ENCODE assay signal across 15 cellular contexts in the genomic region with DNA sequence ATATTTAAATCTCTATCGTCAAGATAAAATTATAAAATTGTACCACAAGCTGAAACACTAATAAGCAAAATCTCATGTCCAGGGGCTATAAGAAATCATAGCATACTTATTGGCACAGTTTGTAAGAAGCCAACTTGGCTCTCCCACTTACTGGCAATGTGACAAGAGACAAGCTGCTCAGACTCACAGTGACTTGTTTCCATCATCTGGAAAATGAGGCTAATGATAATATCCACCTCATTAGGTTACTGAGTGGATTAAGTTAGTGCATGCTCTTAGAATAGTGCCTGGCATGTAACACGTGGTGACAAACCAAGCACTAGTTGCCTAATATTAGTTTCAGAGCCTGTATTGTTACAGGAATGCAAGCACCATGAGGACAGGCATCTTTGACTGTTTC.
DNase-seq lines count a peak whose midpoint lies in the region; ATAC-seq, FAIRE-seq and TF ChIP-seq lines count a peak whose summit lies in the region.
"Had no signal": no experiment of that assay in that cellular context is flagged by ENCODE, and none has a peak within 500 bp of the region (broad histone marks: within the 10 kb centered on the region; RNA-seq: fewer than 3 reads in every experiment).

No MANE protein-coding gene starts in this region.

- TF ChIP-seq EP300 in HepG2 (IDR thresholded peaks at IDR 0.05; ENCODE audit: low read depth in 2 of 2, low read length in 2 of 2), result no peak
- no peak for TF ChIP-seq EP300 in HepG2 (CRISPR knock-in tag; IDR thresholded peaks at IDR 0.05; ENCODE audit: borderline replicate concordance)

- H3K79me2 ChIP-seq in HepG2 (ENCODE audit: insufficient read depth, low read length), result no peaks in the 10 kb centered on the region

- no peaks in the 10 kb centered on the region for H3K9me3 ChIP-seq in HepG2 (ENCODE audit: low read length)
- no peaks in the 10 kb centered on the region for H3K9me3 ChIP-seq in right lobe of liver
- no peaks in the 10 kb centered on the region for H3K9me3 ChIP-seq in body of pancreas
- H3K9me3 ChIP-seq: BE2C had no signal

- TF ChIP-seq CTCF in HepG2 (CRISPR knock-in tag; IDR thresholded peaks at IDR 0.05), result no peak
- no peak for TF ChIP-seq CTCF in right lobe of liver (IDR thresholded peaks at IDR 0.05)
- no peak for TF ChIP-seq CTCF in body of pancreas (IDR thresholded peaks at IDR 0.05)
- TF ChIP-seq CTCF in nephron progenitor cell (IDR thresholded peaks at IDR 0.05), result no peak

- no peak for DNase-seq in HepG2 (ENCODE audit: low spot score)
- DNase-seq in right lobe of liver, result no peak
- peak; percentile 65 to 85 (median 79) for DNase-seq in body of pancreas
- no peak for DNase-seq in nephron progenitor cell
- DNase-seq in DMS153 treated with DMSO at 0.1 percent for 48 hours (lab: John Stamatoyannopoulos, UW; ENCODE audit: unreplicated experiment), result no peak
- no peak for DNase-seq in cerebellar nuclear complex (lab: John Stamatoyannopoulos, UW)
- DNase-seq in GF-D8 (lab: John Stamatoyannopoulos, UW), result no peak
- DNase-seq: BE2C; CD4-positive, alpha-beta memory T cell; DMS79 treated with DMSO at 0.1 percent for 48 hours; EL; H9 had no signal

- in situ Hi-C loops in HepG2 (cut with HindIII; ENCODE audit: extremely low pct_ligation_motif_present, low pct_unique_long_range_greater_than_20kb), result no loop called here

- H3K27me3 Mint-ChIP-seq in nephron progenitor cell (ENCODE audit: low read depth, poor library complexity), result no peaks in the 10 kb centered on the region

- no peak for TF ChIP-seq POLR2A in HepG2 (IDR thresholded peaks at IDR 0.05; ENCODE audit: insufficient read depth in 1 of 2, low read depth in 2 of 2, low read length in 2 of 2)
- no peak for TF ChIP-seq POLR2A in right lobe of liver (IDR thresholded peaks at IDR 0.05)
- TF ChIP-seq POLR2A in body of pancreas (IDR thresholded peaks at IDR 0.05), result no peak

- no peak overlapping the region for H3K4me2 ChIP-seq in HepG2 (ENCODE audit: low read depth, low read length)

- no peak for FAIRE-seq in HepG2 (lab: Jason Lieb, UNC)
- FAIRE-seq: G401.6 had no signal

- peak overlapping the region; percentile 32 for H3K27ac Mint-ChIP-seq in nephron progenitor cell
- H3K27ac Mint-ChIP-seq: CD4-positive, alpha-beta memory T cell; H9 had no signal

- POLR2A ChIA-PET in HepG2 (lab: Yijun Ruan, JAX), result no interaction called here

- no peak overlapping the region for H2AFZ ChIP-seq in HepG2 (ENCODE audit: low read length)
- H2AFZ ChIP-seq: GM23248 had no signal

- H3K9ac ChIP-seq in HepG2 (ENCODE audit: insufficient read depth, low read depth, low read length), result no peak overlapping the region
- H3K9ac ChIP-seq: GM23248 had no signal

- H3K4me1 ChIP-seq in HepG2 (ENCODE audit: insufficient read depth, low read length) (no peaks in the 10 kb centered on the region), right lobe of liver (no peaks in the 10 kb centered on the region), body of pancreas (peaks cover 13% of the 10 kb centered on the region)
- H3K4me1 ChIP-seq: BE2C had no signal

- H3K36me3 ChIP-seq in HepG2 (replicated peaks in 1 of 2; ENCODE audit: control insufficient read depth in 1 of 2, insufficient read depth in 2 of 2, low read length in 2 of 2) (no peaks in the 10 kb centered on the region), right lobe of liver (no peaks in the 10 kb centered on the region), body of pancreas (replicated peaks in 1 of 2; ENCODE audit: insufficient read depth in 1 of 2, low read depth in 2 of 2) (no peaks in the 10 kb centered on the region)
- H3K36me3 ChIP-seq: BE2C had no signal

- no peak overlapping the region for H3K27ac ChIP-seq in HepG2 (ENCODE audit: extremely low read length, insufficient read depth, low read length)
- no peak overlapping the region for H3K27ac ChIP-seq in right lobe of liver
- peak overlapping the region in 1 of 4 donors; percentile 32 for H3K27ac ChIP-seq in body of pancreas
- H3K27ac ChIP-seq: C4-2B, GM23248 had no signal

- ATAC-seq in HepG2 (no peak), right lobe of liver (no peak), body of pancreas (peak; percentile 78)

- TF ChIP-seq RAD21 in HepG2 (CRISPR knock-in tag; IDR thresholded peaks at IDR 0.05), result no peak

- BruUV-seq in HepG2 (replicated peaks; lab: Mats Ljungman, UMichigan), result no TSS peak

- intact Hi-C loops in HepG2 (cut with micrococcal nuclease; ENCODE audit: unreplicated experiment), result no loop called here
- intact Hi-C loops in right lobe of liver (cut with DNase I), result no loop called here
- intact Hi-C loops in body of pancreas (cut with DNase I), result no loop called here

- H3K4me3 Mint-ChIP-seq in nephron progenitor cell, result no peak overlapping the region
- H3K4me3 Mint-ChIP-seq: CD4-positive, alpha-beta memory T cell; H9 had no signal

- H3K27me3 ChIP-seq in HepG2 (ENCODE audit: control insufficient read depth in 1 of 2, insufficient read depth in 2 of 2, low read length in 2 of 2) (no peaks in the 10 kb centered on the region), right lobe of liver (no peaks in the 10 kb centered on the region), body of pancreas (no peaks in the 10 kb centered on the region)
- H3K27me3 ChIP-seq: BE2C had no signal

- no peaks in the 10 kb centered on the region for H3K9me3 Mint-ChIP-seq in nephron progenitor cell
- H3K9me3 Mint-ChIP-seq: CD4-positive, alpha-beta memory T cell; H9 had no signal

- peaks cover 26% of the 10 kb centered on the region for H3K4me1 Mint-ChIP-seq in nephron progenitor cell
- H3K4me1 Mint-ChIP-seq: CD4-positive, alpha-beta memory T cell had no signal

- no peaks in the 10 kb centered on the region for H4K20me1 ChIP-seq in HepG2 (ENCODE audit: insufficient read depth, low read length)

- peaks cover 92% of the 10 kb centered on the region for H3K36me3 Mint-ChIP-seq in nephron progenitor cell (ENCODE audit: low read depth)
- H3K36me3 Mint-ChIP-seq: CD4-positive, alpha-beta memory T cell had no signal

- CTCF ChIA-PET in HepG2 (lab: Yijun Ruan, JAX; ENCODE audit: low intra/inter-chr PET ratio, low total read pairs), result no interaction called here

- WGBS in HepG2 (ENCODE audit: low lambda C conversion rate), result 0% methylated on average over 2 of the region's 2 CpGs
- 39% methylated on average over 2 of the region's 2 CpGs for WGBS in right lobe of liver (ENCODE audit: insufficient coverage, low coverage, low lambda C conversion rate, missing lambda C conversion rate)
- WGBS in body of pancreas, 2 donors, result 31 to 35% methylated on average over 2 of the region's 2 CpGs

- no peak overlapping the region for H3K4me3 ChIP-seq in HepG2 (replicated peaks in 1 of 3; ENCODE audit: insufficient read depth in 1 of 3, low read depth in 2 of 3, low read length in 3 of 3)
- no peak overlapping the region for H3K4me3 ChIP-seq in right lobe of liver
- no peak overlapping the region for H3K4me3 ChIP-seq in body of pancreas
- H3K4me3 ChIP-seq: GM23248 had no signal

TF ChIP-seq in HepG2, 621 proteins besides CTCF, POLR2A, EP300 and RAD21:
- TF ChIP-seq ZFYVE20 (CRISPR knock-in tag; IDR thresholded peaks at IDR 0.05; ENCODE audit: borderline replicate concordance, low read depth) (no peak), TCF7 (IDR thresholded peaks at IDR 0.05; ENCODE audit: low read depth) (no peak), ZNF143 (CRISPR knock-in tag; IDR thresholded peaks at IDR 0.05) (no peak), MNT (IDR thresholded peaks at IDR 0.05) (0 out of 2 replicates have a peak, but pooled peaks have one; percentile 11)
TF ChIP-seq in HepG2: peak in this region for 1.

Comparison
In these comparisons a context has a peak if more than half of its experiments do, and no peak if none do; other contexts are left out.
1. DNase-seq: peak in body of pancreas (4 of 4); none in HepG2 (single experiment), right lobe of liver (0 of 3), nephron progenitor cell (single experiment), DMS153 treated with DMSO at 0.1 percent for 48 hours (single experiment), cerebellar nuclear complex (0 of 2) and GF-D8 (single experiment).